In the genomic region with DNA sequence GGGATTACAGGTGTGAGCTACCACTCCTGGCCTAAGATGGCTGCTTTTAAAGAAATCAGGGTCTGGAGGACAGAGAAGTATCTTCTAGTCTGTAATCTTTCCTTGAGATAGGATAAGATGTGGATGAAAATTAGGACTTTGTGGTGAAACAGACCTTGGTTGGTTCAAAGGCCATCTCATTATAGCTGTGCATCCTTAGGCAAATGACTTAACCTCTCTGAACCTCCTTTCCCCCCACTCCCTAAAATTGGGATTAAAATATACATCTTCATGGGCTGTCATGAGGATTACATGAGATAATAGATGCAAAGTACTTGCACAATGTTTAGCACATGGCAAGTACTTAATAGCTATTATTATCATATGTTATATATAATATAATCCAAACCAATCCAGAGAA, we compare ENCODE assay signal across 35 cellular contexts. TPM values are rescaled to one million over a fixed set of nuclear protein-coding genes. Genes with fewer than 3 reads are reported as not detected.
"Had no signal": no experiment of that assay in that cellular context is flagged by ENCODE, and none has a peak within 500 bp of the region (broad histone marks: within the 10 kb centered on the region; RNA-seq: fewer than 3 reads in every experiment).

No MANE protein-coding gene starts in this region.

- H3K36me3 ChIP-seq: adrenal gland, brain microvascular endothelial cell, breast epithelium had no signal

- H3K4me1 ChIP-seq: adrenal gland, body of pancreas, breast epithelium had no signal

- DNase-seq: activated B cell treated with CpG ODN at 0.5 μM for 24 hours; activated CD4-positive, alpha-beta memory T cell treated with anti-CD3 and anti-CD28 coated beads for 36 hours; activated CD4-positive, alpha-beta T cell treated with anti-CD3 and anti-CD28 coated beads for 4 hours; activated CD4-positive, alpha-beta T cell treated with anti-CD3 and anti-CD28 coated beads, Interleukin-2, amount 10 ng/mL, durations not matched to agents 24 days and 14 days; activated CD4-positive, alpha-beta T cell treated with anti-CD3 and anti-CD28 coated beads, Interleukin-2, amount 50 U/mL, for 1 hour; activated CD4-positive, alpha-beta T cell treated with anti-CD3 and anti-CD28 coated beads, Interleukin-2, amount 50 U/mL, for 4 hours; activated CD4-positive, CD25-positive, alpha-beta regulatory T cell treated with anti-CD3 and anti-CD28 coated beads, Interleukin-2, amount 50 U/mL, for 72 hours; activated CD8-positive, alpha-beta memory T cell treated with anti-CD3 and anti-CD28 coated beads, Interleukin-2, amount 50 U/mL, for 4 hours; activated CD8-positive, alpha-beta T cell treated with anti-CD3 and anti-CD28 coated beads for 36 hours; activated effector memory CD4-positive, alpha-beta T cell treated with anti-CD3 and anti-CD28 coated beads, Interleukin-2, amount 50 U/mL, for 16 hours; activated gamma-delta T cell treated with Interleukin-2 at 50 U/mL for 16 hours; activated naive CD4-positive, alpha-beta T cell; activated naive CD4-positive, alpha-beta T cell treated with anti-CD3 and anti-CD28 coated beads for 36 hours; activated naive CD4-positive, alpha-beta T cell treated with anti-CD3 and anti-CD28 coated beads, Interleukin-2, amount 50 U/mL, for 16 hours; activated naive CD8-positive, alpha-beta T cell treated with anti-CD3 and anti-CD28 coated beads for 36 hours; activated T-cell treated with anti-CD3 and anti-CD28 coated beads for 4 hours; activated T-cell treated with anti-CD3 and anti-CD28 coated beads, Interleukin-2, amount 50 U/mL, for 1 hour; activated T-cell treated with anti-CD3 and anti-CD28 coated beads, Interleukin-2, amount 50 U/mL, for 4 hours; activated T-cell treated with anti-CD3 and anti-CD28 coated beads, Interleukin-2, amount 50 U/mL, for 72 hours; adrenal gland; amniotic stem cell; aorta; body of pancreas; brain microvascular endothelial cell; central memory CD4-positive, alpha-beta T cell; T-helper 2 cell; T-helper 9 cell had no signal

- H3K27ac ChIP-seq: adrenal gland, body of pancreas, brain microvascular endothelial cell, breast epithelium, VCaP had no signal

- H3K9me3 ChIP-seq: adrenal gland, body of pancreas, breast epithelium had no signal

- ATAC-seq: activated CD8-positive, alpha-beta T cell treated with anti-CD3 and anti-CD28 coated beads for 36 hours; activated naive CD4-positive, alpha-beta T cell treated with anti-CD3 and anti-CD28 coated beads, Interleukin-2, amount 50 U/mL, for 72 hours; activated T-cell treated with anti-CD3 and anti-CD28 coated beads, Interleukin-2, amount 50 U/mL, for 4 hours; activated T-cell treated with anti-CD3 and anti-CD28 coated beads, Interleukin-2, amount 50 U/mL, for 72 hours; activated T-helper 17 cell treated with anti-CD3 and anti-CD28 coated beads, Interleukin-2, amount 50 U/mL, for 72 hours; body of pancreas had no signal

- H3K4me3 ChIP-seq: adrenal gland, body of pancreas, breast epithelium had no signal

- H3K27me3 ChIP-seq: adrenal gland, body of pancreas, breast epithelium had no signal

- FAIRE-seq: astrocyte, TTC549 had no signal

RNA-seq across cellular contexts. Expression of a gene that starts 49.8 kb away (rescaled TPM):
- total RNA-seq: activated B cell treated with CpG ODN at 0.5 μM for 24 hours; activated CD4-positive, alpha-beta memory T cell treated with anti-CD3 and anti-CD28 coated beads for 36 hours; activated CD4-positive, alpha-beta T cell treated with anti-CD3 and anti-CD28 coated beads, Interleukin-2, amount 10 ng/mL, durations not matched to agents 24 days and 14 days; activated CD8-positive, alpha-beta memory T cell treated with anti-CD3 and anti-CD28 coated beads for 36 hours; activated CD8-positive, alpha-beta T cell treated with anti-CD3 and anti-CD28 coated beads for 36 hours; activated naive CD4-positive, alpha-beta T cell treated with anti-CD3 and anti-CD28 coated beads for 36 hours; activated naive CD4-positive, alpha-beta T cell treated with anti-CD3 and anti-CD28 coated beads, Interleukin-2, amount 50 U/mL, for 72 hours; activated naive CD8-positive, alpha-beta T cell treated with anti-CD3 and anti-CD28 coated beads for 36 hours; activated T-cell treated with anti-CD3 and anti-CD28 coated beads, Interleukin-2, amount 50 U/mL, for 4 hours; activated T-cell treated with anti-CD3 and anti-CD28 coated beads, Interleukin-2, amount 50 U/mL, for 72 hours; activated T-helper 1 cell treated with anti-CD3 and anti-CD28 coated beads, Interleukin-12 subunit alpha, Interleukin-12 subunit beta, Interleukin-2, Interleukin-4 antibody, amounts not matched to agents 30 ng/mL and 10 ng/mL and 1 ng/mL, durations not matched to agents 14 hours and 24 hours and 36 hours; activated T-helper 17 cell treated with anti-CD3 and anti-CD28 coated beads, Interleukin-2, amount 50 U/mL, for 72 hours; adrenal gland; aorta; body of pancreas; breast epithelium had no signal
